Comparison of ENCODE assay signal across 26 cellular contexts in genomic region chr3:192821161-192821560, GRCh38.
"Had no signal": no experiment of that assay in that cellular context is flagged by ENCODE, and none has a peak within 500 bp of the region (broad histone marks: within the 10 kb centered on the region; RNA-seq: fewer than 3 reads in every experiment).

No MANE protein-coding gene starts in this region.

- H3K36me3 Mint-ChIP-seq: activated naive CD4-positive, alpha-beta T cell treated with anti-CD3 and anti-CD28 coated beads, Interleukin-2, amount 50 U/mL, for 72 hours; activated naive CD8-positive, alpha-beta T cell treated with anti-CD3 and anti-CD28 coated beads, Interleukin-2, amount 10 ng/mL, durations not matched to agents 7 days and 5 days; brain had no signal

- H3K4me3 Mint-ChIP-seq: activated CD4-positive, alpha-beta T cell treated with anti-CD3 and anti-CD28 coated beads for 36 hours; activated CD4-positive, alpha-beta T cell treated with anti-CD3 and anti-CD28 coated beads, Interleukin-2, amount 10 ng/mL, durations not matched to agents 24 days and 14 days; activated CD8-positive, alpha-beta T cell treated with anti-CD3 and anti-CD28 coated beads for 36 hours; activated naive CD4-positive, alpha-beta T cell treated with anti-CD3 and anti-CD28 coated beads, Interleukin-2, amount 10 ng/mL, durations not matched to agents 7 days and 5 days; activated naive CD8-positive, alpha-beta T cell treated with anti-CD3 and anti-CD28 coated beads, Interleukin-2, amount 10 ng/mL, durations not matched to agents 7 days and 5 days; activated T-cell treated with anti-CD3 and anti-CD28 coated beads, Interleukin-2, amount 50 U/mL, for 4 hours; brain; endodermal cell had no signal

- H3K4me1 ChIP-seq: colonic mucosa had no signal

- H3K4me3 ChIP-seq: ascending aorta, breast epithelium, cardiac muscle cell, colonic mucosa, heart left ventricle had no signal

- H3K27me3 Mint-ChIP-seq: activated CD4-positive, alpha-beta T cell treated with anti-CD3 and anti-CD28 coated beads, Interleukin-2, amount 10 ng/mL, durations not matched to agents 24 days and 14 days; activated CD8-positive, alpha-beta T cell treated with anti-CD3 and anti-CD28 coated beads for 36 hours; activated naive CD4-positive, alpha-beta T cell treated with anti-CD3 and anti-CD28 coated beads, Interleukin-2, amount 10 ng/mL, durations not matched to agents 7 days and 5 days; activated naive CD8-positive, alpha-beta T cell treated with anti-CD3 and anti-CD28 coated beads, Interleukin-2, amount 10 ng/mL, durations not matched to agents 7 days and 5 days; brain had no signal

- H3K9me3 ChIP-seq: ascending aorta, breast epithelium, colonic mucosa, heart left ventricle had no signal

- DNase-seq: activated CD4-positive, alpha-beta T cell treated with anti-CD3 and anti-CD28 coated beads for 36 hours; activated CD4-positive, alpha-beta T cell treated with anti-CD3 and anti-CD28 coated beads, Interleukin-2, amount 10 ng/mL, durations not matched to agents 24 days and 14 days; activated CD4-positive, alpha-beta T cell treated with anti-CD3 and anti-CD28 coated beads, Interleukin-2, amount 50 U/mL, for 48 hours; activated CD4-positive, CD25-positive, alpha-beta regulatory T cell; activated CD4-positive, CD25-positive, alpha-beta regulatory T cell treated with anti-CD3 and anti-CD28 coated beads, Interleukin-2, amount 50 U/mL, for 72 hours; activated CD8-positive, alpha-beta memory T cell treated with anti-CD3 and anti-CD28 coated beads for 24 hours; activated CD8-positive, alpha-beta T cell treated with anti-CD3 and anti-CD28 coated beads for 36 hours; activated gamma-delta T cell; activated naive CD4-positive, alpha-beta T cell; activated naive CD4-positive, alpha-beta T cell treated with anti-CD3 and anti-CD28 coated beads, Interleukin-2, amount 10 ng/mL, durations not matched to agents 7 days and 5 days; activated naive CD8-positive, alpha-beta T cell treated with anti-CD3 and anti-CD28 coated beads, Interleukin-2, amount 10 ng/mL, durations not matched to agents 7 days and 5 days; activated T-cell treated with anti-CD3 and anti-CD28 coated beads, Interleukin-2, amount 50 U/mL, for 4 hours; central memory CD4-positive, alpha-beta T cell; cerebellar nuclear complex; colonic mucosa; effector memory CD4-positive, alpha-beta T cell; endodermal cell; foreskin fibroblast; heart left ventricle had no signal

- ATAC-seq: activated CD4-positive, alpha-beta T cell treated with anti-CD3 and anti-CD28 coated beads for 36 hours; activated CD8-positive, alpha-beta T cell treated with anti-CD3 and anti-CD28 coated beads for 36 hours; activated naive CD4-positive, alpha-beta T cell treated with anti-CD3 and anti-CD28 coated beads, Interleukin-2, amount 50 U/mL, for 72 hours; activated T-cell treated with anti-CD3 and anti-CD28 coated beads, Interleukin-2, amount 50 U/mL, for 4 hours; esophagus mucosa; heart left ventricle had no signal

- H3K9me3 Mint-ChIP-seq: activated CD4-positive, alpha-beta T cell treated with anti-CD3 and anti-CD28 coated beads, Interleukin-2, amount 10 ng/mL, durations not matched to agents 24 days and 14 days; activated CD8-positive, alpha-beta T cell treated with anti-CD3 and anti-CD28 coated beads for 36 hours; activated naive CD4-positive, alpha-beta T cell treated with anti-CD3 and anti-CD28 coated beads, Interleukin-2, amount 10 ng/mL, durations not matched to agents 7 days and 5 days; activated naive CD4-positive, alpha-beta T cell treated with anti-CD3 and anti-CD28 coated beads, Interleukin-2, amount 50 U/mL, for 72 hours; activated naive CD8-positive, alpha-beta T cell treated with anti-CD3 and anti-CD28 coated beads, Interleukin-2, amount 10 ng/mL, durations not matched to agents 7 days and 5 days; activated T-cell treated with anti-CD3 and anti-CD28 coated beads, Interleukin-2, amount 50 U/mL, for 4 hours; endodermal cell had no signal

- H3K27me3 ChIP-seq: ascending aorta, breast epithelium, colonic mucosa, heart left ventricle had no signal

- FAIRE-seq: frontal cortex had no signal

- H3K27ac Mint-ChIP-seq: activated CD4-positive, alpha-beta T cell treated with anti-CD3 and anti-CD28 coated beads for 36 hours; activated CD8-positive, alpha-beta T cell treated with anti-CD3 and anti-CD28 coated beads for 36 hours; activated naive CD4-positive, alpha-beta T cell treated with anti-CD3 and anti-CD28 coated beads, Interleukin-2, amount 10 ng/mL, durations not matched to agents 7 days and 5 days; activated naive CD4-positive, alpha-beta T cell treated with anti-CD3 and anti-CD28 coated beads, Interleukin-2, amount 50 U/mL, for 72 hours; activated naive CD8-positive, alpha-beta T cell treated with anti-CD3 and anti-CD28 coated beads, Interleukin-2, amount 10 ng/mL, durations not matched to agents 7 days and 5 days; brain; endodermal cell had no signal

- H3K36me3 ChIP-seq: ascending aorta, breast epithelium, cardiac muscle cell, colonic mucosa, heart left ventricle had no signal

- H3K27ac ChIP-seq: ascending aorta, breast epithelium, cardiac muscle cell, colonic mucosa, heart left ventricle had no signal
